14 cellular contexts compared by ENCODE assay signal in the genomic region with DNA sequence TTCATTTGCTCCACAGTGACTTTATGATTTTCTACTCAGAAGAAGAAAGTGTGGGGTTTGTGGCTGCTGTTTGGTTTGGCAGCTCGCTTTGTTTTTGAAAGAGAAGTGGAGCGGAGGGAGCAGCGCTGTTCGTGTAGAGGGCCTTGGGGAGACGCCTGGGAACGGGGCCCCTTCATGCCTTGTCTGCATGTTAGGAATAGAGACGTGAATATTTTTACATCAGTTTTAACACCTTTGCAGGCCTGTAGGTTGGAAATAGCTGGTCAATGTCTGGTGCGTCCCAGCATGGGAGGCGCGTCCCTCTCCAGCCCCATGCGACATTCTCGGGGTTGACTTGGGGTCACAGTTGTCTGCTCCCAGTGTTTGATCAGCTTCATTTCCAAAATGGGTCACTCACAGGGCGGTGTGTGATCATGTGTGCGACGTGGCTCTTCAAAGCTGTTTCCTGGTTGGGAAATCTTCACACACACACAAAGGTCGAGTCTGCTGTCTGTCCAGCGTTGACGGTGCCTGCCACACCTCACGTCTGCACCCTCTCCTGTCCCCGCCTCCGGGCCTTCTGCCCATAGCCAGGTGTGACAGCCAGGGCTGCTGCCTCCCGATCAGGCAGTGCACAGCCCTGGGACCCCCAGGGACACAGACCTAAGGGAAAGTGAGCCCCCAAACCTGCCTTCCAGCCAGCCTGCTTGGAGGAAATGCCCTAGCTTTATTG.
A peak's percentile ranks its signal among the peaks of the same experiment; 100 is the strongest.
DNase-seq lines count a peak whose midpoint lies in the region; ATAC-seq, FAIRE-seq and TF ChIP-seq lines count a peak whose summit lies in the region.
"Had no signal": no experiment of that assay in that cellular context is flagged by ENCODE, and none has a peak within 500 bp of the region (broad histone marks: within the 10 kb centered on the region; RNA-seq: fewer than 3 reads in every experiment).

No MANE protein-coding gene starts in this region.

- TF ChIP-seq CTCF in heart left ventricle (IDR thresholded peaks at IDR 0.05) (no peak), pancreas (IDR thresholded peaks at IDR 0.05) (no peak)

- DNase-seq in DMS53 treated with DMSO at 0.1 percent for 48 hours (lab: John Stamatoyannopoulos, UW; ENCODE audit: unreplicated experiment): peak; percentile 55
- DNase-seq in SK-MEL-5 (ENCODE audit: low read depth, low spot score): peak; percentile 16
- DNase-seq in heart left ventricle: peak in 2 of 5 donors; percentile 33 to 62
- no peak for DNase-seq in pancreas
- no peak for DNase-seq in NCI-H2227 treated with DMSO at 0.1 percent for 48 hours (lab: John Stamatoyannopoulos, UW)
- DNase-seq in NCI-H526 treated with DMSO at 0.1 percent for 48 hours (lab: John Stamatoyannopoulos, UW): no peak
- DNase-seq: activated CD4-positive, alpha-beta memory T cell treated with anti-CD3 and anti-CD28 coated beads, Interleukin-2, amount 10 ng/mL, durations not matched to agents 7 days and 5 days; GM23248; hypothalamus; nucleus accumbens had no signal

- FAIRE-seq in pancreas (lab: Jason Lieb, UNC): no peak
- FAIRE-seq: D721Med had no signal

- H3K4me3 ChIP-seq in heart left ventricle: peak overlapping the region in 1 of 12 donors; percentile 22
- H3K4me3 ChIP-seq in pancreas: no peak overlapping the region
- H3K4me3 ChIP-seq: GM23248 had no signal

- intact Hi-C loops in heart left ventricle (cut with DNase I): no loop called here
- intact Hi-C loops in pancreas (cut with DNase I): no loop called here

- ATAC-seq in heart left ventricle (peak in 3 of 4 donors; percentile 37 to 58 (median 57)), pancreas (peak in 3 of 4 donors; percentile 47 to 82 (median 57)), GM21526 (IDR thresholded peaks at IDR 0.05; ENCODE audit: low FRiP score, unreplicated experiment) (no peak), GM18867 (IDR thresholded peaks at IDR 0.05; ENCODE audit: unreplicated experiment) (no peak)

- H3K27me3 ChIP-seq in heart left ventricle: no peaks in the 10 kb centered on the region
- H3K27me3 ChIP-seq in pancreas: no peaks in the 10 kb centered on the region
- H3K27me3 ChIP-seq: ascending aorta had no signal

- in situ Hi-C loops in SK-MEL-5 (cut with HindIII; ENCODE audit: low pct_unique_long_range_greater_than_20kb, low sequenced_read_pairs): no loop called here

- H3K9me3 ChIP-seq in heart left ventricle (no peaks in the 10 kb centered on the region), pancreas (no peaks in the 10 kb centered on the region)
- H3K9me3 ChIP-seq: ascending aorta had no signal

- H3K4me1 ChIP-seq in heart left ventricle (peaks cover 0 to 30% (median 16%) of the 10 kb centered on the region in 12 donors), pancreas (no peaks in the 10 kb centered on the region)

- 57 to 65% (median 62%) methylated on average over 22 of the region's 22 CpGs for WGBS in heart left ventricle, 4 donors
- 45 to 49% methylated on average over 22 of the region's 22 CpGs for WGBS in pancreas, 2 donors

- no peaks in the 10 kb centered on the region for H3K36me3 ChIP-seq in heart left ventricle
- no peaks in the 10 kb centered on the region for H3K36me3 ChIP-seq in pancreas
- H3K36me3 ChIP-seq: ascending aorta had no signal

- peak overlapping the region in 8 of 12 donors; percentile 9 to 58 (median 32) for H3K27ac ChIP-seq in heart left ventricle
- H3K27ac ChIP-seq in pancreas: no peak overlapping the region
- H3K27ac ChIP-seq: GM23248 had no signal

- TF ChIP-seq POLR2A in heart left ventricle (IDR thresholded peaks at IDR 0.05): no peak

Comparison
In these comparisons a context has a peak if more than half of its experiments do, and no peak if none do; other contexts are left out.
1. DNase-seq: peak in DMS53 treated with DMSO at 0.1 percent for 48 hours (single experiment) and SK-MEL-5 (single experiment); none in pancreas (0 of 6), NCI-H2227 treated with DMSO at 0.1 percent for 48 hours (single experiment) and NCI-H526 treated with DMSO at 0.1 percent for 48 hours (single experiment).
2. ATAC-seq: peak in heart left ventricle (3 of 4) and pancreas (3 of 4); none in GM21526 (single experiment) and GM18867 (single experiment).
3. H3K27ac ChIP-seq: peak in heart left ventricle (8 of 12); none in pancreas (0 of 4).